In the genomic region with DNA sequence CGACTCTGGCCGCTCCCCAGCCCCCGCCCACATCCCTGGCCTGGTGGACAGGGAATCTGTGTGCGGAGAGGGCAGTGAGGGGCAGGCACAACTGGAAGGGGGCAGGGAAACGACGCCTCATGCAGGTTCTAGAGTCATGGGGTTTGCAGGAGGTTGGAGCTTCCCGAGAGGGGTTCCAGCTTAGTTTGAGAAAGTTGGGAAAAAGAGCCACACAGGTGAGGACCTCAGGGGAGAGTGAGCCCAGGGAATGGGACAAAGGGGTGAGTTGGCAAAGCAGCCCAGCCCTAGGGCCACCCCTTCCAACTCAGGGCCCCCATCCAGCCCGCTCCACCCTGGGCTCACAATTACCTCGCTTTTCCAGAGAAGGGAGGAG, we compare ENCODE assay signal across 8 cellular contexts. TPM values are rescaled to one million over a fixed set of nuclear protein-coding genes. Genes with fewer than 3 reads are reported as not detected.
DNase-seq lines count a peak whose midpoint lies in the region; ATAC-seq and TF ChIP-seq lines count a peak whose summit lies in the region.

No MANE protein-coding gene starts in this region.

- H3K27ac ChIP-seq in body of pancreas: peak overlapping the region; percentile 95 to 98 (median 96)

- ATAC-seq in body of pancreas (no peak), GM21381 (IDR thresholded peaks at IDR 0.05; ENCODE audit: unreplicated experiment) (no peak)
- no peak for ATAC-seq in stimulated activated effector memory CD8-positive, alpha-beta T cell treated with anti-CD3 and anti-CD28 coated beads, Interleukin-12 subunit alpha, Interleukin-12 subunit beta, amount 100 ng/mL, for 72 hours

- no peaks in the 10 kb centered on the region for H3K9me3 ChIP-seq in body of pancreas

- no peaks in the 10 kb centered on the region for H3K36me3 Mint-ChIP-seq in activated CD4-positive, alpha-beta T cell treated with anti-CD3 and anti-CD28 coated beads, Interleukin-2, amount 10 ng/mL, durations not matched to agents 24 days and 14 days (ENCODE audit: low read depth)
- H3K36me3 Mint-ChIP-seq in stimulated activated effector memory CD8-positive, alpha-beta T cell treated with anti-CD3 and anti-CD28 coated beads, Interleukin-12 subunit alpha, Interleukin-12 subunit beta, amount 100 ng/mL, for 72 hours: no peaks in the 10 kb centered on the region

- H3K27me3 ChIP-seq in body of pancreas: no peaks in the 10 kb centered on the region

- H3K4me3 Mint-ChIP-seq in activated CD4-positive, alpha-beta T cell treated with anti-CD3 and anti-CD28 coated beads, Interleukin-2, amount 10 ng/mL, durations not matched to agents 24 days and 14 days: peak overlapping the region; percentile 49
- H3K4me3 Mint-ChIP-seq in stimulated activated effector memory CD8-positive, alpha-beta T cell treated with anti-CD3 and anti-CD28 coated beads, Interleukin-12 subunit alpha, Interleukin-12 subunit beta, amount 100 ng/mL, for 72 hours: peak overlapping the region; percentile 63

- no peak for DNase-seq in activated CD4-positive, alpha-beta T cell treated with anti-CD3 and anti-CD28 coated beads, Interleukin-2, amount 10 ng/mL, durations not matched to agents 24 days and 14 days
- no peak for DNase-seq in activated CD4-positive, alpha-beta T cell treated with anti-CD3 and anti-CD28 coated beads, Interleukin-2, amount 50 U/mL, for 4 hours
- DNase-seq in body of pancreas (peak; percentile 47 to 57 (median 51)), inferior parietal cortex (ENCODE audit: extremely low spot score) (peak; percentile 80), kidney tubule cell (ENCODE audit: low spot score) (no peak), T1000 (lab: John Stamatoyannopoulos, UW) (no peak)
- no peak for DNase-seq in stimulated activated effector memory CD8-positive, alpha-beta T cell treated with anti-CD3 and anti-CD28 coated beads, Interleukin-12 subunit alpha, Interleukin-12 subunit beta, amount 100 ng/mL, for 72 hours (ENCODE audit: low spot score in 2 of 2)

- peaks cover 46% of the 10 kb centered on the region for H3K27me3 Mint-ChIP-seq in activated CD4-positive, alpha-beta T cell treated with anti-CD3 and anti-CD28 coated beads, Interleukin-2, amount 10 ng/mL, durations not matched to agents 24 days and 14 days

- intact Hi-C loops in activated CD4-positive, alpha-beta T cell treated with anti-CD3 and anti-CD28 coated beads, Interleukin-2, amount 10 ng/mL, durations not matched to agents 24 days and 14 days (cut with micrococcal nuclease): loop anchor here (1.0 kb wide), 1 partner anchor 14 kb away; no protein-coding TSS in a partner anchor
- intact Hi-C loops in body of pancreas (cut with DNase I): no loop called here

- H3K36me3 ChIP-seq in body of pancreas (replicated peaks in 1 of 2; ENCODE audit: insufficient read depth in 1 of 2, low read depth in 2 of 2): no peaks in the 10 kb centered on the region

- no peak for TF ChIP-seq CTCF in body of pancreas (IDR thresholded peaks at IDR 0.05)

- peaks cover 13% of the 10 kb centered on the region for H3K4me1 Mint-ChIP-seq in activated CD4-positive, alpha-beta T cell treated with anti-CD3 and anti-CD28 coated beads, Interleukin-2, amount 10 ng/mL, durations not matched to agents 24 days and 14 days
- peaks cover 23% of the 10 kb centered on the region for H3K4me1 Mint-ChIP-seq in stimulated activated effector memory CD8-positive, alpha-beta T cell treated with anti-CD3 and anti-CD28 coated beads, Interleukin-12 subunit alpha, Interleukin-12 subunit beta, amount 100 ng/mL, for 72 hours

- WGBS in body of pancreas, 2 donors: 0 to 1% methylated on average over 7 to 9 of the region's 9 CpGs

- TF ChIP-seq POLR2A in body of pancreas (IDR thresholded peaks at IDR 0.05): no peak

- peaks cover 39% of the 10 kb centered on the region for H3K4me1 ChIP-seq in body of pancreas

- H3K4me3 ChIP-seq in body of pancreas: peak overlapping the region; percentile 26 to 45

- no peak overlapping the region for H3K27ac Mint-ChIP-seq in activated CD4-positive, alpha-beta T cell treated with anti-CD3 and anti-CD28 coated beads, Interleukin-2, amount 10 ng/mL, durations not matched to agents 24 days and 14 days
- no peak overlapping the region for H3K27ac Mint-ChIP-seq in stimulated activated effector memory CD8-positive, alpha-beta T cell treated with anti-CD3 and anti-CD28 coated beads, Interleukin-12 subunit alpha, Interleukin-12 subunit beta, amount 100 ng/mL, for 72 hours

- no peaks in the 10 kb centered on the region for H3K9me3 Mint-ChIP-seq in activated CD4-positive, alpha-beta T cell treated with anti-CD3 and anti-CD28 coated beads, Interleukin-2, amount 10 ng/mL, durations not matched to agents 24 days and 14 days
- H3K9me3 Mint-ChIP-seq in stimulated activated effector memory CD8-positive, alpha-beta T cell treated with anti-CD3 and anti-CD28 coated beads, Interleukin-12 subunit alpha, Interleukin-12 subunit beta, amount 100 ng/mL, for 72 hours: no peaks in the 10 kb centered on the region

RNA-seq across cellular contexts. Expression of gene RTKN, which starts 1.7 kb away (rescaled TPM):
- total RNA-seq in activated CD4-positive, alpha-beta T cell treated with anti-CD3 and anti-CD28 coated beads, Interleukin-2, amount 10 ng/mL, durations not matched to agents 24 days and 14 days: 1.1 and 2.2 TPM in 2 replicates
- total RNA-seq in body of pancreas: 10 to 100 TPM; 36.1 to 80.8 TPM

RNA-seq across cellular contexts. Expression of gene INO80B, which starts 14.9 kb away (rescaled TPM):
- total RNA-seq in activated CD4-positive, alpha-beta T cell treated with anti-CD3 and anti-CD28 coated beads, Interleukin-2, amount 10 ng/mL, durations not matched to agents 24 days and 14 days: 51.8 and 54.5 TPM in 2 replicates
- 10 to 100 TPM in 1 of 2 donors, 1 to 10 TPM in 1; 6.3 to 32.4 TPM for total RNA-seq in body of pancreas

RNA-seq across cellular contexts. Expression of gene WBP1, which starts 18.2 kb away (rescaled TPM):
- total RNA-seq in activated CD4-positive, alpha-beta T cell treated with anti-CD3 and anti-CD28 coated beads, Interleukin-2, amount 10 ng/mL, durations not matched to agents 24 days and 14 days: 28.8 and 29.0 TPM in 2 replicates
- 10 to 100 TPM; 35.3 to 56.3 TPM for total RNA-seq in body of pancreas

RNA-seq across cellular contexts. Expression of gene WDR54, which starts 18.5 kb away (rescaled TPM):
- 72.1 and 78.2 TPM in 2 replicates for total RNA-seq in activated CD4-positive, alpha-beta T cell treated with anti-CD3 and anti-CD28 coated beads, Interleukin-2, amount 10 ng/mL, durations not matched to agents 24 days and 14 days
- 10 to 100 TPM in 1 of 2 donors, under 1 TPM in 1; 0.99 to 14.3 TPM for total RNA-seq in body of pancreas

RNA-seq across cellular contexts. Expression of gene C2orf81, which starts 18.6 kb away (rescaled TPM):
- 1.7 and 2.0 TPM in 2 replicates for total RNA-seq in activated CD4-positive, alpha-beta T cell treated with anti-CD3 and anti-CD28 coated beads, Interleukin-2, amount 10 ng/mL, durations not matched to agents 24 days and 14 days
- 1 to 10 TPM in 1 of 2 donors, under 1 TPM in 1; 0.33 to 1.6 TPM for total RNA-seq in body of pancreas

Comparison
In these comparisons a context has a peak if more than half of its experiments do, and no peak if none do; other contexts are left out.
1. DNase-seq: peak in body of pancreas (4 of 4) and inferior parietal cortex (single experiment); none in activated CD4-positive, alpha-beta T cell treated with anti-CD3 and anti-CD28 coated beads, Interleukin-2, amount 10 ng/mL, durations not matched to agents 24 days and 14 days (single experiment), activated CD4-positive, alpha-beta T cell treated with anti-CD3 and anti-CD28 coated beads, Interleukin-2, amount 50 U/mL, for 4 hours (0 of 2), stimulated activated effector memory CD8-positive, alpha-beta T cell treated with anti-CD3 and anti-CD28 coated beads, Interleukin-12 subunit alpha, Interleukin-12 subunit beta, amount 100 ng/mL, for 72 hours (0 of 2), kidney tubule cell (single experiment) and T1000 (single experiment).
2. RNA of gene RTKN, which starts 1.7 kb away (total RNA-seq): 36.1 to 80.8 TPM in body of pancreas; 1.1 to 2.2 TPM in activated CD4-positive, alpha-beta T cell treated with anti-CD3 and anti-CD28 coated beads, Interleukin-2, amount 10 ng/mL, durations not matched to agents 24 days and 14 days; every median in the first group is over 10 times any median in the second.